8 cellular contexts compared by ENCODE assay signal in the genomic region with DNA sequence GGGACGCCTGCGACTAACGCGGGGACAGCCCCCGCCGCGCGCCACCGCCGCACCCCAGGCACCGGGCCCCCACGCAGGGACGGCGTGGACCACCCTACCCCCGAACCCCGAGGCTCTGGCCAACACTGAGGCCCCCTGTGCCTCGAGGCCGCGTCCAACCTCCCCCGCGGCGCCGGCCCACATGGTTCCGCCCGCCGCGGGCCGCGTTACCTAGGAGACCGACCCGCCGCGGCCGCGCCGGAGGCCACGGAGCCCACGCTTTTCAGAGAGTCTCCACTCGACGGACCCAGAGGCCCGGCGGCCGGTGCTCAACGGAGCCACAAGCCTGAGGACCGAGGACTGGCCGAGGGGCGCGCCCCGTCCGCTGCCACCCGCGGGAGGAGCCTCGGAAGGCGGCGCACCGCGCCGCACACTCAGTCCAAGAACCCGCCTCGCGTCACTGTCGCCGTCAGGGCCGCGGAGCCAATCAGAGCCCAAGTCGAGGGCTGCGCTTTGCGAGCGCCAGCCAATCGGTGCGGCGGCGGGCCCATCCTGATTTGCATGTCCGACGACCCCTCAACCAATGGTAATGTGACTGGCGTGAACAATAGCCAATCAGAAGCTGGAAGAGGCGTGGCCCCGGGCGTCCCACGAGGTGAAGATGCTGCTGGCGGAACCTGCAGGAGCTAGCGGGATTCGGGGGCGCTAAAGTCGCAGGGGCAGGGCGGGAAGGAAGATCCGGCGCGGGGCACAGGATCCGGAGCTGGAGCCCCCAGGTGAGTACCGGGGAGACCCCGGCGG. TPM values are rescaled to one million over a fixed set of nuclear protein-coding genes. Genes with fewer than 3 reads are reported as not detected.
DNase-seq lines count a peak whose midpoint lies in the region; ATAC-seq, FAIRE-seq and TF ChIP-seq lines count a peak whose summit lies in the region.

Gene NPHP4, minus strand, starts transcription at position 392 of the 780 bp plus-strand sequence. CDS start 6,136 bp downstream, outside the sequence.

- no peaks in the 10 kb centered on the region for H3K9me3 ChIP-seq in keratinocyte (ENCODE audit: control insufficient read depth, low read depth, low read length)

- no peaks in the 10 kb centered on the region for H3K36me3 ChIP-seq in keratinocyte (ENCODE audit: control insufficient read depth in 2 of 2, extremely low read depth in 1 of 2, insufficient read depth in 2 of 2, low read length in 2 of 2)

- H3K27ac ChIP-seq in keratinocyte (ENCODE audit: control insufficient read depth, insufficient read depth, low read length), result peak within 1 kb of the TSS; percentile 85

- H3K27me3 ChIP-seq in keratinocyte (ENCODE audit: control insufficient read depth, extremely low read depth, insufficient read depth, low read length), result no peaks in the 10 kb centered on the region

- dilution Hi-C loops in keratinocyte (cut with MboI; ENCODE audit: extremely low pct_ligation_motif_present, low sequenced_read_pairs), result no loop called here

- peak within 1 kb of the TSS; percentile 75 for H3K4me3 ChIP-seq in AG10803 (ENCODE audit: low read length)
- H3K4me3 ChIP-seq in keratinocyte (ENCODE audit: control insufficient read depth in 2 of 3, extremely low read depth in 1 of 3, insufficient read depth in 2 of 3, low read depth in 1 of 3, low read length in 3 of 3), result peak within 1 kb of the TSS; percentile 78 to 87 (median 79)

- peaks cover 14% of the 10 kb centered on the region for H3K4me1 ChIP-seq in keratinocyte (ENCODE audit: control insufficient read depth, extremely low read depth, insufficient read depth, low read length)

- peaks cover 7% of the 10 kb centered on the region for H3K79me2 ChIP-seq in keratinocyte (ENCODE audit: control insufficient read depth, insufficient read depth, low read length)

- DNase-seq in AG10803 (ENCODE audit: low read depth), result peak; percentile 100
- DNase-seq in NCI-H510A (lab: John Stamatoyannopoulos, UW), result peak; percentile 100
- peak; percentile 98 for DNase-seq in activated CD4-positive, alpha-beta T cell treated with anti-CD3 and anti-CD28 coated beads for 1 hour
- DNase-seq in cerebellum (ENCODE audit: low spot score), result peak; percentile 99
- peak; percentile 95 for DNase-seq in keratinocyte (ENCODE audit: low read depth, low spot score)
- DNase-seq in stimulated activated CD4-positive, alpha-beta T cell treated with anti-CD3 and anti-CD28 coated beads, Interleukin-15, amount 100 ng/mL, for 1 hour (ENCODE audit: low read depth in 1 of 2, low spot score in 1 of 2), result peak; percentile 95 to 97

- H3K4me2 ChIP-seq in keratinocyte (ENCODE audit: control insufficient read depth, extremely low read depth, insufficient read depth, low read depth, low read length), result peak within 1 kb of the TSS; percentile 87

- H3K9ac ChIP-seq in keratinocyte (ENCODE audit: control insufficient read depth, extremely low read depth, insufficient read depth, low read length), result peak within 1 kb of the TSS; percentile 82

- peak; percentile 89 for ATAC-seq in GM19035 (IDR thresholded peaks at IDR 0.05; ENCODE audit: unreplicated experiment)
- peak; percentile 90 for ATAC-seq in HG03354 (IDR thresholded peaks at IDR 0.05; ENCODE audit: poor library complexity, severe bottlenecking, unreplicated experiment)

- peak within 1 kb of the TSS; percentile 87 for H2AFZ ChIP-seq in keratinocyte (ENCODE audit: control insufficient read depth, low read length)

- FAIRE-seq in keratinocyte (lab: Jason Lieb, UNC), result peak; percentile 87

- no peaks in the 10 kb centered on the region for H4K20me1 ChIP-seq in keratinocyte (ENCODE audit: control insufficient read depth, extremely low read depth, insufficient read depth, low read length)

- H3K9me1 ChIP-seq in keratinocyte (ENCODE audit: control insufficient read depth, extremely low read depth, insufficient read depth, low read length), result no peaks in the 10 kb centered on the region

- no peak for TF ChIP-seq CTCF in AG10803 (conservative IDR thresholded peaks at IDR 0.05; ENCODE audit: low read length)
- peak in 1 of 3 experiments; percentile 17 for TF ChIP-seq CTCF in keratinocyte (optimal IDR thresholded peaks at IDR 0.05 in 1 of 3, IDR thresholded peaks at IDR 0.05 in 1 of 3, conservative IDR thresholded peaks at IDR 0.05 in 1 of 3; ENCODE audit: extremely low read depth in 1 of 3, insufficient read depth in 2 of 3, low read length in 3 of 3)

RNA-seq across cellular contexts. Expression of gene NPHP4, which starts in this region (rescaled TPM):
- 21.7 TPM for total RNA-seq in cerebellum
- polyA plus RNA-seq in keratinocyte, result 3.6 to 5.1 TPM (median 3.7 TPM) in 3 replicates
- polyA plus RNA-seq in keratinocyte (2011; ENCODE audit: low read depth), result 2.3 TPM
- polyA plus RNA-seq in keratinocyte (2011; cell fraction: cytosol; rRNA removed), result 2.5 and 4.5 TPM in 2 replicates
- polyA plus RNA-seq in keratinocyte (2011; cell fraction: nucleus; rRNA removed), result 17.6 and 24.5 TPM in 2 replicates
- polyA plus RNA-seq in keratinocyte (2012; ENCODE audit: low replicate concordance), result 4.2 and 6.9 TPM in 2 replicates
- polyA minus RNA-seq in keratinocyte, result 8.9 to 11.9 TPM (median 9.2 TPM) in 3 replicates
- 7.3 TPM for polyA minus RNA-seq in keratinocyte (2011; cell fraction: cytosol; rRNA and poly(A)+ RNA removed)
- polyA minus RNA-seq in keratinocyte (2011; cell fraction: nucleus; rRNA and poly(A)+ RNA removed), result 14.9 and 21.6 TPM in 2 replicates

Comparison
In these comparisons a context has a peak if more than half of its experiments do, and no peak if none do; other contexts are left out.
1. Peak in every context shown above with its lines: DNase-seq, ATAC-seq, H3K4me3 ChIP-seq and H3K27ac ChIP-seq.